21 cellular contexts compared by ENCODE assay signal in genomic region chr6:4677011-4677750, GRCh38.
"Had no signal": no experiment of that assay in that cellular context is flagged by ENCODE, and none has a peak within 500 bp of the region (broad histone marks: within the 10 kb centered on the region; RNA-seq: fewer than 3 reads in every experiment).

No MANE protein-coding gene starts in this region.

- H3K36me3 Mint-ChIP-seq: naive thymus-derived CD8-positive, alpha-beta T cell; stimulated activated naive B cell treated with anti-CD40 and anti-IgM and Interleukin-4, amounts not matched to agents 10 μg/mL and 1 μg/mL and 100 μg/mL, for 72 hours had no signal

- H3K4me1 ChIP-seq: esophagus muscularis mucosa, gastrocnemius medialis, sigmoid colon, transverse colon had no signal

- DNase-seq: cerebellar nuclear complex; effector CD8-positive, alpha-beta T cell; left colon; mesendoderm; mucosa of descending colon; naive thymus-derived CD8-positive, alpha-beta T cell; sigmoid colon; stimulated activated CD4-positive, alpha-beta T cell treated with anti-CD3 and anti-CD28 coated beads, Interleukin-2, amount 100 ng/mL, for 24 hours; stimulated activated CD4-positive, alpha-beta T cell treated with anti-CD3 and anti-CD28 coated beads, Interleukin-4, amount 100 ng/mL, for 4 hours; stimulated activated naive B cell treated with anti-CD40 and anti-IgM and Interleukin-4, amounts not matched to agents 10 μg/mL and 1 μg/mL and 100 μg/mL, for 72 hours; stimulated activated naive CD8-positive, alpha-beta T cell treated with anti-CD3 and anti-CD28 coated beads, Interleukin-15, amount 100 ng/mL, for 72 hours; substantia nigra; transverse colon had no signal

- FAIRE-seq: colon, urothelium cell line had no signal

- H2AFZ ChIP-seq: hepatocyte had no signal

- H3K9me3 ChIP-seq: esophagus muscularis mucosa, gastrocnemius medialis, mucosa of descending colon, neutrophil, sigmoid colon, thoracic aorta, transverse colon had no signal

- H3K27ac Mint-ChIP-seq: naive thymus-derived CD8-positive, alpha-beta T cell; stimulated activated naive B cell treated with anti-CD40 and anti-IgM and Interleukin-4, amounts not matched to agents 10 μg/mL and 1 μg/mL and 100 μg/mL, for 72 hours had no signal

- H3K27me3 ChIP-seq: esophagus muscularis mucosa, gastrocnemius medialis, hepatocyte, sigmoid colon, transverse colon had no signal

- H3K4me3 Mint-ChIP-seq: naive thymus-derived CD8-positive, alpha-beta T cell; stimulated activated naive B cell treated with anti-CD40 and anti-IgM and Interleukin-4, amounts not matched to agents 10 μg/mL and 1 μg/mL and 100 μg/mL, for 72 hours; stimulated activated naive CD8-positive, alpha-beta T cell treated with anti-CD3 and anti-CD28 coated beads, Interleukin-15, amount 100 ng/mL, for 72 hours had no signal

- H3K36me3 ChIP-seq: esophagus muscularis mucosa, gastrocnemius medialis, neutrophil, sigmoid colon, thoracic aorta, transverse colon had no signal

- ATAC-seq: left colon; mucosa of descending colon; naive thymus-derived CD8-positive, alpha-beta T cell; stimulated activated naive B cell treated with anti-CD40 and anti-IgM and Interleukin-4, amounts not matched to agents 10 μg/mL and 1 μg/mL and 100 μg/mL, for 72 hours; stimulated activated naive CD8-positive, alpha-beta T cell treated with anti-CD3 and anti-CD28 coated beads, Interleukin-15, amount 100 ng/mL, for 72 hours had no signal

- H3K4me3 ChIP-seq: esophagus muscularis mucosa, gastrocnemius medialis, hepatocyte, mucosa of descending colon, sigmoid colon, skin epidermis, thoracic aorta, transverse colon had no signal

- H3K4me1 Mint-ChIP-seq: naive thymus-derived CD8-positive, alpha-beta T cell; stimulated activated naive CD8-positive, alpha-beta T cell treated with anti-CD3 and anti-CD28 coated beads, Interleukin-15, amount 100 ng/mL, for 72 hours had no signal

- H3K79me2 ChIP-seq: hepatocyte had no signal

- H3K27ac ChIP-seq: esophagus muscularis mucosa, hepatocyte, neutrophil, sigmoid colon, skin epidermis, thoracic aorta, transverse colon had no signal

- H3K4me2 ChIP-seq: hepatocyte had no signal

- H3K9me3 Mint-ChIP-seq: naive thymus-derived CD8-positive, alpha-beta T cell; stimulated activated naive B cell treated with anti-CD40 and anti-IgM and Interleukin-4, amounts not matched to agents 10 μg/mL and 1 μg/mL and 100 μg/mL, for 72 hours; stimulated activated naive CD8-positive, alpha-beta T cell treated with anti-CD3 and anti-CD28 coated beads, Interleukin-15, amount 100 ng/mL, for 72 hours had no signal
